In genomic region chr1:45510036-45510971, GRCh38 we compare ENCODE assay signal across 1 cellular context.
A peak's percentile ranks its signal among the peaks of the same experiment; 100 is the strongest.
TF ChIP-seq lines count a peak whose summit lies in the region.

No MANE protein-coding gene starts in this region.

TF ChIP-seq in GM12878, 131 proteins besides CTCF, POLR2A, EP300 and RAD21:
- TF ChIP-seq POLR2AphosphoS5 (IDR thresholded peaks at IDR 0.05; ENCODE audit: low read length) (peak; percentile 44; the same call in 1 of the 2 replicates), MYC (IDR thresholded peaks at IDR 0.05; ENCODE audit: insufficient read depth, insufficient read length, insufficient replicate concordance, low read length, severe bottlenecking) (no peak)
TF ChIP-seq in GM12878: peak in this region for 1.
